In the genomic region with DNA sequence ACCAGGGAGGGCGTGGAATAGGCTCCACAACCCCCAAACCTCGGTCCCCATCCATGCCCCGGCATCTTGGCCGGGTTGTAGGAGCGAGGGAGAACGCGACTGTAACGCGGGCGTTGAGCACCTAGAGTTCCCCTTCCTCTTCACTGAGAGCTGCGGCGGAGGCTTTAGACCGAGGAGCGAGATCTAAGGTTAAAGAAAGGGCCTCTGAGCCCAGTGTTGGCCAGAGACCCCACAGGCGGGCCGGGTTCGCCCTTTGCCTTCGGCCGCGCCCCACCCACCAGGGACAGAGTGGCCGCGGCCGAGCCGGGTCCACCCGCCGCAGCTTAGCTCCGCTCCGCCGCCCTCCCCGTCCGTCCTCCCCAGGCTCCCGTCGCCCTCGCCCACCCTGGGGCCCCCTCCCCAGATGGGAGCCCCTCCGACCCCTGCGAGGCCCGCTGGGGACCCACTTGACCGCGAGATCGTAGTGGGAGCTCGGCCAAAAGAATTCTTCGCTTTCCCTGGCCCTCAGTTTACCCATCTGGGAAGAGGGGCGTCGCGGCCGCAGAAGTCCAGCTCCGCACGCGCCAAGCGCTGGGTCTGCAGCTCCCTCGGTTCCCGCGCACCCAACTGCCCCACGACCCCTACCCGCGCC, we compare ENCODE assay signal across 10 cellular contexts. TPM values are rescaled to one million over a fixed set of nuclear protein-coding genes. Genes with fewer than 3 reads are reported as not detected.
DNase-seq lines count a peak whose midpoint lies in the region; ATAC-seq and TF ChIP-seq lines count a peak whose summit lies in the region.
"Had no signal": no experiment of that assay in that cellular context is flagged by ENCODE, and none has a peak within 500 bp of the region (broad histone marks: within the 10 kb centered on the region; RNA-seq: fewer than 3 reads in every experiment).

No MANE protein-coding gene starts in this region.

- peaks cover 0 to 6% of the 10 kb centered on the region in 2 donors for H3K27me3 ChIP-seq in Peyer's patch
- peaks cover 2% of the 10 kb centered on the region for H3K27me3 ChIP-seq in foreskin keratinocyte

- peak overlapping the region; percentile 40 to 87 (median 60) for H3K4me3 ChIP-seq in Peyer's patch

- H3K9me3 ChIP-seq in ES-I3 (ENCODE audit: control insufficient read depth, insufficient read depth, low read length) (no peaks in the 10 kb centered on the region; the same call in 1 of the 2 replicates), Peyer's patch (no peaks in the 10 kb centered on the region)

- H3K4me1 ChIP-seq in ES-I3 (ENCODE audit: insufficient read depth, low read length) (no peaks in the 10 kb centered on the region), Peyer's patch (peaks cover 0 to 33% (median 8%) of the 10 kb centered on the region in 4 donors), foreskin keratinocyte (peaks cover 5% of the 10 kb centered on the region)

- H3K36me3 ChIP-seq in ES-I3 (ENCODE audit: insufficient read depth, low read length) (no peaks in the 10 kb centered on the region), Peyer's patch (no peaks in the 10 kb centered on the region)

- DNase-seq in Peyer's patch (peak in 1 of 3 donors; percentile 48), germinal center (ENCODE audit: low spot score) (peak; percentile 48), sciatic nerve (ENCODE audit: low spot score) (no peak), cerebellar cortex (ENCODE audit: low spot score) (no peak), amniotic stem cell (lab: John Stamatoyannopoulos, UW) (no peak), foreskin keratinocyte (no peak)
- DNase-seq: SHP77 had no signal

- TF ChIP-seq CTCF in Peyer's patch (IDR thresholded peaks at IDR 0.05) (no peak), foreskin keratinocyte (conservative IDR thresholded peaks at IDR 0.05) (no peak)

- peak; percentile 25 for ATAC-seq in sciatic nerve
- ATAC-seq in foreskin keratinocyte = no peak
- ATAC-seq in GM19035 (IDR thresholded peaks at IDR 0.05; ENCODE audit: unreplicated experiment) = no peak

- peak overlapping the region; percentile 35; the same call in 1 of the 2 replicates for H3K9ac ChIP-seq in ES-I3 (ENCODE audit: low read depth, low read length)

- H3K27ac ChIP-seq in Peyer's patch (peak overlapping the region; percentile 46 to 94 (median 51)), foreskin keratinocyte (no peak overlapping the region)

- intact Hi-C loops in sciatic nerve (cut with DNase I) = no loop called here

- TF ChIP-seq POLR2A in Peyer's patch (IDR thresholded peaks at IDR 0.05) = no peak

RNA-seq across cellular contexts. Expression of a gene that starts 0.4 kb away (rescaled TPM):
- total RNA-seq in Peyer's patch (1,000 to 10,000 TPM in 3 of 4 donors, 100 to 1,000 TPM in 1; 295 to 7,069 (median 4,830) TPM), sciatic nerve (53.7 TPM), foreskin keratinocyte (42.1 and 90.9 TPM in 2 replicates)
- polyA plus RNA-seq in foreskin keratinocyte = 37.0 and 78.2 TPM in 2 replicates

RNA-seq across cellular contexts. Expression of a gene that starts 38.1 kb away (rescaled TPM):
- total RNA-seq in Peyer's patch (not detected), sciatic nerve (0.45 TPM), foreskin keratinocyte (0.88 and 1.3 TPM in 2 replicates)
- 1.2 TPM in 2 replicates for polyA plus RNA-seq in foreskin keratinocyte
- total RNA-seq: glomerular endothelial cell had no signal
